ENCODE assay signal across 23 cellular contexts in the genomic region with DNA sequence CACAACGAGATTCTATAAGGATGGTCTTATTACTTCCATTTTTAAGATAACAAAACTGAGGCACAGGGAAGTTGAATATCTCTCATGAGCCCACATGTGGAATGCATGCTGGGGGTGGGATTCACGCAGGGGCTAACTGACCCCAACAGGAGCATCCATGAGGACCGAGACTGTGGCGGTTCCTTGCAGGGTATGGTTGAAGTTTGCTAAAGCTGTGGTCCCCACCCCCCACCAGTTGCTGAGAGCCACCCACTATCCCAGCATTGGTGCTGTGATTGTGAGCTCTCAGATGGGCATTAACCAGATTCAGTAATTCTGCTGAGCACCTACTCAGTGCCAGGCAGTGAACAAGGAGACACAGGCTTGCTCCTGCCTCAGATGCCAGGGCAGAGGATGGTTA.
"Had no signal": no experiment of that assay in that cellular context is flagged by ENCODE, and none has a peak within 500 bp of the region (broad histone marks: within the 10 kb centered on the region; RNA-seq: fewer than 3 reads in every experiment).

No MANE protein-coding gene starts in this region.

- H3K27ac ChIP-seq: colonic mucosa, epithelial cell of prostate, esophagus squamous epithelium, gastrocnemius medialis, heart left ventricle, left lung, lower lobe of right lung had no signal

- H3K27me3 ChIP-seq: colonic mucosa, gastrocnemius medialis had no signal

- H3K27ac Mint-ChIP-seq: dendritic cell treated with granulocyte-macrophage colony-stimulating factor and Interleukin-4, amounts not matched to agents 40 ng/mL and 50 ng/mL, for 4 days; effector memory CD8-positive, alpha-beta T cell; endodermal cell had no signal

- H3K4me3 ChIP-seq: colonic mucosa, esophagus squamous epithelium, gastrocnemius medialis, heart left ventricle, left lung, lower lobe of right lung had no signal

- H3K36me3 ChIP-seq: colonic mucosa, esophagus squamous epithelium, gastrocnemius medialis, heart left ventricle, left lung, lower lobe of right lung had no signal

- H3K4me3 Mint-ChIP-seq: dendritic cell treated with granulocyte-macrophage colony-stimulating factor and Interleukin-4, amounts not matched to agents 40 ng/mL and 50 ng/mL, for 4 days; effector memory CD8-positive, alpha-beta T cell; endodermal cell had no signal

- ATAC-seq: effector memory CD8-positive, alpha-beta T cell; esophagus mucosa; gastrocnemius medialis; heart left ventricle; left cardiac atrium; left lung; left ventricle myocardium superior; lower lobe of right lung had no signal

- H3K4me1 ChIP-seq: colonic mucosa, esophagus squamous epithelium, gastrocnemius medialis, heart left ventricle, lower lobe of right lung had no signal

- H3K9me3 Mint-ChIP-seq: dendritic cell treated with granulocyte-macrophage colony-stimulating factor and Interleukin-4, amounts not matched to agents 40 ng/mL and 50 ng/mL, for 4 days; effector memory CD8-positive, alpha-beta T cell; endodermal cell had no signal

- DNase-seq: cerebellar nuclear complex; colonic mucosa; cortex of kidney; effector CD8-positive, alpha-beta T cell; effector memory CD8-positive, alpha-beta T cell; endodermal cell; erythroblast; esophagus squamous epithelium; foreskin fibroblast; foreskin melanocyte; gastrocnemius medialis; glutamatergic neuron; heart left ventricle; hippocampal formation; left cardiac atrium; left ventricle myocardium superior; lower lobe of right lung; mesenchymal stem cell; midbrain had no signal

- H3K9me3 ChIP-seq: colonic mucosa, esophagus squamous epithelium, gastrocnemius medialis, heart left ventricle, left lung, lower lobe of right lung had no signal
